ENCODE assay signal across 15 cellular contexts in the genomic region with DNA sequence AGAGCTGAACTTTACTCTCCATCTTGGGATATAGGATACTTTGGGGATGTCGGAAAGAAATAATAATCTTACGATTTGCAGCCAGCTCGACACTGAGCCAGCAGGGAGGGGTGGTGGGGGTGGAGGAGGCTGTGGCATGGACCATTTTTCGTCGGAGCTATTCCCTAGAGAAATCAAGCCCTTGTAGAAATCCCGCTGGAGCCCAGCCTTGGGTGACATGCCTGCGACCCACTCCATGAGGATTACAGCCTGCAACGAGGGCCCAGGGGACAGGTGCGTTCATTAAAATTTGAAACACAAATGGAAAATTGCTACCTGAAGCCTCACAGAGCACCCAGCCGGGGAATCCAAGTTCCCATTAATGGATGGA.
"Had no signal": no experiment of that assay in that cellular context is flagged by ENCODE, and none has a peak within 500 bp of the region (broad histone marks: within the 10 kb centered on the region; RNA-seq: fewer than 3 reads in every experiment).

No MANE protein-coding gene starts in this region.

- H3K27me3 ChIP-seq: thyroid gland had no signal

- H3K36me3 ChIP-seq: thyroid gland had no signal

- H3K9me3 ChIP-seq: thyroid gland had no signal

- FAIRE-seq: endothelial cell of umbilical vein, islet of Langerhans, urothelium cell line had no signal

- DNase-seq: activated CD4-positive, alpha-beta T cell treated with anti-CD3 and anti-CD28 coated beads, Interleukin-2, amount 10 ng/mL, durations not matched to agents 7 days and 5 days; activated naive CD4-positive, alpha-beta T cell; activated naive CD8-positive, alpha-beta T cell treated with anti-CD3 and anti-CD28 coated beads, Interleukin-2, amount 10 ng/mL, durations not matched to agents 7 days and 5 days; activated T-cell treated with anti-CD3 and anti-CD28 coated beads for 4 hours; cerebellar nuclear complex; effector CD8-positive, alpha-beta T cell; foreskin fibroblast; mesenchymal stem cell; naive thymus-derived CD8-positive, alpha-beta T cell; retina; stimulated activated CD4-positive, alpha-beta T cell treated with anti-CD3 and anti-CD28 coated beads, Interleukin-2, amount 100 ng/mL, for 48 hours; thyroid gland had no signal

- H3K4me3 ChIP-seq: thyroid gland had no signal
